Comparison of ENCODE assay signal across 10 cellular contexts in the genomic region with DNA sequence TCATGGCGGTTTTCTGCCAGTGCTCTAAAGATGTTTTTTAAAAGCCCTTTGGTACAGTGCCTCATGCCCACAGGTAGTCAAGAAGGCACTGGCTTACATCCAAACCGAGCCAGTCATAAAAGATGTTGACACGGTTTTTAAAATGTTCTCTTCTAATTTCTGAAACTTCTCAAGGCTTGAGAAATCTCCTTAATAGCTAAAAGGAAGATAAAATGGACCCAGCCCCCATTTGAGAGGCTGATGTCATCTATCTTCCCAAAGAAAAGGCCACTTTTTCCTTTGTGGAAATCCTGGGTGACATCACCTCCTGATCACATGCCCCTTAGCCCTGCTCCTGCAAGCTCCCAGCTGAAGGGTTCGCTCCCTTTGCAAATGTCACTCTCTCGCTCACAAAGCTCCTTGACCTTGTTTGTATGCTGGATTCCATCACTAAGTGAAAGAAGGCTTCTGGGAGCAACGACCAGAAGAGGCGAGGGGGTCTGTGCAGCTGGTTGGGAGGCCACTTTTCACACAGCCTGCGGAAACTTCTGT.
DNase-seq lines count a peak whose midpoint lies in the region; ATAC-seq and TF ChIP-seq lines count a peak whose summit lies in the region.
"Had no signal": no experiment of that assay in that cellular context is flagged by ENCODE, and none has a peak within 500 bp of the region (broad histone marks: within the 10 kb centered on the region; RNA-seq: fewer than 3 reads in every experiment).

No MANE protein-coding gene starts in this region.

- H3K27ac ChIP-seq in RWPE2 (ENCODE audit: poor library complexity, severe bottlenecking) = peak overlapping the region; percentile 37

- DNase-seq in RWPE2 (ENCODE audit: low spot score) (no peak), dermis blood vessel endothelial cell (peak; percentile 96), mesothelial cell of epicardium (ENCODE audit: low spot score in 2 of 2, unreplicated experiment in 2 of 2) (no peak), type B pancreatic cell (ENCODE audit: extremely low spot score, unreplicated experiment) (no peak), lower leg skin (ENCODE audit: low spot score in 2 of 2) (no peak)
- no peak for DNase-seq in activated T-cell treated with anti-CD3 and anti-CD28 coated beads, Interleukin-2, amount 50 U/mL, for 72 hours
- DNase-seq in stimulated activated CD4-positive, alpha-beta T cell treated with anti-CD3 and anti-CD28 coated beads, Interleukin-2, amount 100 ng/mL, for 48 hours = no peak
- DNase-seq: activated CD4-positive, alpha-beta memory T cell treated with anti-CD3 and anti-CD28 coated beads, Interleukin-2, amount 10 ng/mL, durations not matched to agents 7 days and 5 days; T-helper 1 cell had no signal

- H3K4me3 Mint-ChIP-seq in mesothelial cell of epicardium (no peak overlapping the region), type B pancreatic cell (no peak overlapping the region)
- no peak overlapping the region for H3K4me3 Mint-ChIP-seq in activated T-cell treated with anti-CD3 and anti-CD28 coated beads, Interleukin-2, amount 50 U/mL, for 72 hours
- H3K4me3 Mint-ChIP-seq: activated CD4-positive, alpha-beta memory T cell treated with anti-CD3 and anti-CD28 coated beads, Interleukin-2, amount 10 ng/mL, durations not matched to agents 7 days and 5 days had no signal

- no peak for ATAC-seq in RWPE2 (ENCODE audit: low read depth)
- ATAC-seq in activated T-cell treated with anti-CD3 and anti-CD28 coated beads, Interleukin-2, amount 50 U/mL, for 72 hours (replicated peaks in 1 of 2) = no peak
- ATAC-seq: esophagus mucosa had no signal

- H3K36me3 Mint-ChIP-seq in mesothelial cell of epicardium = no peaks in the 10 kb centered on the region
- H3K36me3 Mint-ChIP-seq in type B pancreatic cell = peaks cover 7% of the 10 kb centered on the region
- H3K36me3 Mint-ChIP-seq in activated T-cell treated with anti-CD3 and anti-CD28 coated beads, Interleukin-2, amount 50 U/mL, for 72 hours (ENCODE audit: insufficient read depth in 2 of 2) = peaks cover 3 to 9% of the 10 kb centered on the region in 2 donors

- H3K36me3 ChIP-seq in RWPE2 (ENCODE audit: low read depth) = no peaks in the 10 kb centered on the region

- H3K27ac Mint-ChIP-seq in mesothelial cell of epicardium (peak overlapping the region; percentile 41), type B pancreatic cell (peak overlapping the region; percentile 40)
- H3K27ac Mint-ChIP-seq in activated T-cell treated with anti-CD3 and anti-CD28 coated beads, Interleukin-2, amount 50 U/mL, for 72 hours = no peak overlapping the region
- H3K27ac Mint-ChIP-seq: activated CD4-positive, alpha-beta memory T cell treated with anti-CD3 and anti-CD28 coated beads, Interleukin-2, amount 10 ng/mL, durations not matched to agents 7 days and 5 days had no signal

- H3K4me3 ChIP-seq in RWPE2 (ENCODE audit: severe bottlenecking) = no peak overlapping the region
- H3K4me3 ChIP-seq in lower leg skin (ENCODE audit: low read depth, poor library complexity, severe bottlenecking) = no peak overlapping the region

- H3K27me3 ChIP-seq in RWPE2 (ENCODE audit: insufficient read depth, poor library complexity, severe bottlenecking) = no peaks in the 10 kb centered on the region

- peaks cover 28% of the 10 kb centered on the region for H3K4me1 Mint-ChIP-seq in mesothelial cell of epicardium
- H3K4me1 Mint-ChIP-seq in type B pancreatic cell (ENCODE audit: unreplicated experiment) = peaks cover 32% of the 10 kb centered on the region
- peaks cover 52% of the 10 kb centered on the region for H3K4me1 Mint-ChIP-seq in activated T-cell treated with anti-CD3 and anti-CD28 coated beads, Interleukin-2, amount 50 U/mL, for 72 hours (ENCODE audit: low read depth)

- TF ChIP-seq CTCF in RWPE2 (IDR thresholded peaks at IDR 0.05; ENCODE audit: poor library complexity, severe bottlenecking) (no peak), mesothelial cell of epicardium (IDR thresholded peaks at IDR 0.05; ENCODE audit: unreplicated experiment) (no peak), type B pancreatic cell (conservative IDR thresholded peaks at IDR 0.05) (no peak), lower leg skin (IDR thresholded peaks at IDR 0.05) (no peak)

- H3K27me3 Mint-ChIP-seq in mesothelial cell of epicardium (ENCODE audit: low read depth) (no peaks in the 10 kb centered on the region), type B pancreatic cell (peaks cover 8% of the 10 kb centered on the region)
- H3K27me3 Mint-ChIP-seq in activated T-cell treated with anti-CD3 and anti-CD28 coated beads, Interleukin-2, amount 50 U/mL, for 72 hours (ENCODE audit: low read depth) = peaks cover 28% of the 10 kb centered on the region

- WGBS in lower leg skin, 2 donors = 64 to 68% methylated on average over 8 of the region's 8 CpGs

- no peaks in the 10 kb centered on the region for H3K9me3 ChIP-seq in RWPE2 (ENCODE audit: severe bottlenecking)

- no peak for TF ChIP-seq POLR2A in lower leg skin (IDR thresholded peaks at IDR 0.05)

- intact Hi-C loops in lower leg skin (cut with DNase I; ENCODE audit: low total_unique reads) = loop anchor here (2.0 kb wide), 1 partner anchor 28 kb away; no protein-coding TSS in a partner anchor

- peaks cover 18% of the 10 kb centered on the region for H3K9me3 Mint-ChIP-seq in mesothelial cell of epicardium
- peaks cover 14% of the 10 kb centered on the region for H3K9me3 Mint-ChIP-seq in type B pancreatic cell
- H3K9me3 Mint-ChIP-seq in activated T-cell treated with anti-CD3 and anti-CD28 coated beads, Interleukin-2, amount 50 U/mL, for 72 hours = peaks cover 0 to 2% of the 10 kb centered on the region in 2 donors
- H3K9me3 Mint-ChIP-seq: activated CD4-positive, alpha-beta memory T cell treated with anti-CD3 and anti-CD28 coated beads, Interleukin-2, amount 10 ng/mL, durations not matched to agents 7 days and 5 days had no signal

- H3K4me1 ChIP-seq in RWPE2 (ENCODE audit: insufficient read depth, poor library complexity, severe bottlenecking) = peaks cover 34% of the 10 kb centered on the region
